ENCODE assay signal across 27 cellular contexts in genomic region chr6:137016366-137016765, GRCh38. TPM values are rescaled to one million over a fixed set of nuclear protein-coding genes. Genes with fewer than 3 reads are reported as not detected.
DNase-seq lines count a peak whose midpoint lies in the region; ATAC-seq and TF ChIP-seq lines count a peak whose summit lies in the region.
"Had no signal": no experiment of that assay in that cellular context is flagged by ENCODE, and none has a peak within 500 bp of the region (broad histone marks: within the 10 kb centered on the region; RNA-seq: fewer than 3 reads in every experiment).

No MANE protein-coding gene starts in this region.

- H3K36me3 Mint-ChIP-seq in nephron (ENCODE audit: low read depth), result no peaks in the 10 kb centered on the region
- no peaks in the 10 kb centered on the region for H3K36me3 Mint-ChIP-seq in stimulated activated effector memory CD8-positive, alpha-beta T cell treated with anti-CD3 and anti-CD28 coated beads, Interleukin-12 subunit alpha, Interleukin-12 subunit beta, amount 100 ng/mL, for 72 hours
- H3K36me3 Mint-ChIP-seq in activated CD8-positive, alpha-beta memory T cell treated with anti-CD3 and anti-CD28 coated beads, Interleukin-2, amount 10 ng/mL, durations not matched to agents 7 days and 5 days, result no peaks in the 10 kb centered on the region
- H3K36me3 Mint-ChIP-seq: neural progenitor cell; stimulated activated memory B cell treated with anti-CD40 and anti-IgM and Interleukin-4, amounts not matched to agents 10 μg/mL and 1 μg/mL and 100 μg/mL, for 72 hours had no signal

- no peak for ATAC-seq in stimulated activated effector memory CD8-positive, alpha-beta T cell treated with anti-CD3 and anti-CD28 coated beads, Interleukin-12 subunit alpha, Interleukin-12 subunit beta, amount 100 ng/mL, for 72 hours
- no peak for ATAC-seq in HG03045 (IDR thresholded peaks at IDR 0.05; ENCODE audit: unreplicated experiment)
- no peak for ATAC-seq in activated CD8-positive, alpha-beta memory T cell treated with anti-CD3 and anti-CD28 coated beads, Interleukin-2, amount 10 ng/mL, durations not matched to agents 7 days and 5 days
- ATAC-seq: activated T-helper 17 cell treated with anti-CD3 and anti-CD28 coated beads, Interleukin-2, amount 50 U/mL, for 72 hours; lower lobe of right lung; right cardiac atrium; stimulated activated memory B cell treated with anti-CD40 and anti-IgM and Interleukin-4, amounts not matched to agents 10 μg/mL and 1 μg/mL and 100 μg/mL, for 72 hours had no signal

- no peaks in the 10 kb centered on the region for H3K9me3 Mint-ChIP-seq in nephron
- H3K9me3 Mint-ChIP-seq in stimulated activated effector memory CD8-positive, alpha-beta T cell treated with anti-CD3 and anti-CD28 coated beads, Interleukin-12 subunit alpha, Interleukin-12 subunit beta, amount 100 ng/mL, for 72 hours, result no peaks in the 10 kb centered on the region
- H3K9me3 Mint-ChIP-seq in activated CD8-positive, alpha-beta memory T cell treated with anti-CD3 and anti-CD28 coated beads, Interleukin-2, amount 10 ng/mL, durations not matched to agents 7 days and 5 days (ENCODE audit: low read depth), result no peaks in the 10 kb centered on the region
- H3K9me3 Mint-ChIP-seq: activated T-helper 17 cell treated with anti-CD3 and anti-CD28 coated beads, Interleukin-2, amount 50 U/mL, for 72 hours; neural progenitor cell had no signal

- peak overlapping the region; percentile 48 to 87 (median 75) for H3K27ac Mint-ChIP-seq in nephron
- no peak overlapping the region for H3K27ac Mint-ChIP-seq in stimulated activated effector memory CD8-positive, alpha-beta T cell treated with anti-CD3 and anti-CD28 coated beads, Interleukin-12 subunit alpha, Interleukin-12 subunit beta, amount 100 ng/mL, for 72 hours
- no peak overlapping the region for H3K27ac Mint-ChIP-seq in activated CD8-positive, alpha-beta memory T cell treated with anti-CD3 and anti-CD28 coated beads, Interleukin-2, amount 10 ng/mL, durations not matched to agents 7 days and 5 days
- H3K27ac Mint-ChIP-seq: activated T-helper 17 cell treated with anti-CD3 and anti-CD28 coated beads, Interleukin-2, amount 50 U/mL, for 72 hours; neural progenitor cell; stimulated activated memory B cell treated with anti-CD40 and anti-IgM and Interleukin-4, amounts not matched to agents 10 μg/mL and 1 μg/mL and 100 μg/mL, for 72 hours had no signal

- CTCF ChIA-PET in activated CD8-positive, alpha-beta memory T cell treated with anti-CD3 and anti-CD28 coated beads, Interleukin-2, amount 10 ng/mL, durations not matched to agents 7 days and 5 days (lab: Charles Lee), result interaction anchor here (0.6 kb wide), 2 partner anchors 101 to 142 kb away, joined by 3 to 4 read pairs; no protein-coding TSS in a partner anchor

- peak overlapping the region in 1 of 3 experiments; percentile 43 for H3K4me3 Mint-ChIP-seq in nephron
- H3K4me3 Mint-ChIP-seq in stimulated activated effector memory CD8-positive, alpha-beta T cell treated with anti-CD3 and anti-CD28 coated beads, Interleukin-12 subunit alpha, Interleukin-12 subunit beta, amount 100 ng/mL, for 72 hours, result no peak overlapping the region
- no peak overlapping the region for H3K4me3 Mint-ChIP-seq in activated CD8-positive, alpha-beta memory T cell treated with anti-CD3 and anti-CD28 coated beads, Interleukin-2, amount 10 ng/mL, durations not matched to agents 7 days and 5 days
- H3K4me3 Mint-ChIP-seq: activated T-helper 17 cell treated with anti-CD3 and anti-CD28 coated beads, Interleukin-2, amount 50 U/mL, for 72 hours; neural progenitor cell; stimulated activated memory B cell treated with anti-CD40 and anti-IgM and Interleukin-4, amounts not matched to agents 10 μg/mL and 1 μg/mL and 100 μg/mL, for 72 hours had no signal

- H3K27me3 Mint-ChIP-seq in nephron (ENCODE audit: low read depth), result no peaks in the 10 kb centered on the region
- H3K27me3 Mint-ChIP-seq in activated CD8-positive, alpha-beta memory T cell treated with anti-CD3 and anti-CD28 coated beads, Interleukin-2, amount 10 ng/mL, durations not matched to agents 7 days and 5 days, result peaks cover 76% of the 10 kb centered on the region

- TF ChIP-seq CTCF in choroid plexus epithelial cell (conservative IDR thresholded peaks at IDR 0.05; ENCODE audit: low read depth, low read length) (no peak), nephron (IDR thresholded peaks at IDR 0.05; ENCODE audit: unreplicated experiment in 3 of 3) (no peak)

- peaks cover 39% of the 10 kb centered on the region for H3K4me1 Mint-ChIP-seq in nephron
- no peaks in the 10 kb centered on the region for H3K4me1 Mint-ChIP-seq in stimulated activated effector memory CD8-positive, alpha-beta T cell treated with anti-CD3 and anti-CD28 coated beads, Interleukin-12 subunit alpha, Interleukin-12 subunit beta, amount 100 ng/mL, for 72 hours
- H3K4me1 Mint-ChIP-seq in activated CD8-positive, alpha-beta memory T cell treated with anti-CD3 and anti-CD28 coated beads, Interleukin-2, amount 10 ng/mL, durations not matched to agents 7 days and 5 days, result no peaks in the 10 kb centered on the region
- H3K4me1 Mint-ChIP-seq: activated T-helper 17 cell treated with anti-CD3 and anti-CD28 coated beads, Interleukin-2, amount 50 U/mL, for 72 hours; neural progenitor cell; stimulated activated memory B cell treated with anti-CD40 and anti-IgM and Interleukin-4, amounts not matched to agents 10 μg/mL and 1 μg/mL and 100 μg/mL, for 72 hours had no signal

- H3K4me3 ChIP-seq in choroid plexus epithelial cell (ENCODE audit: low read depth, low read length), result no peak overlapping the region
- H3K4me3 ChIP-seq: GM23248, lower lobe of right lung, neural progenitor cell, Peyer's patch, upper lobe of left lung had no signal

- DNase-seq in EH (ENCODE audit: low read depth) (peak; percentile 61), LHCN-M2 (ENCODE audit: low read depth) (peak; percentile 88), choroid plexus epithelial cell (ENCODE audit: low read depth) (peak; percentile 23), T-helper 2 cell (no peak)
- DNase-seq in stimulated activated effector memory CD8-positive, alpha-beta T cell treated with anti-CD3 and anti-CD28 coated beads, Interleukin-12 subunit alpha, Interleukin-12 subunit beta, amount 100 ng/mL, for 72 hours (ENCODE audit: low spot score in 2 of 2), result no peak
- no peak for DNase-seq in activated CD8-positive, alpha-beta memory T cell treated with anti-CD3 and anti-CD28 coated beads, Interleukin-2, amount 10 ng/mL, durations not matched to agents 7 days and 5 days
- DNase-seq: activated CD4-positive, alpha-beta T cell treated with anti-CD3 and anti-CD28 coated beads, Interleukin-2, amount 50 U/mL, for 48 hours; activated CD8-positive, alpha-beta memory T cell treated with anti-CD3 and anti-CD28 coated beads, Interleukin-2, amount 50 U/mL, for 4 hours; activated naive CD4-positive, alpha-beta T cell treated with anti-CD3 and anti-CD28 coated beads, Interleukin-2, amount 50 U/mL, for 16 hours; amygdala; C1 segment of cervical spinal cord; COR-L47; DND-41; GM23248; lower lobe of right lung; NCI-H1930; Peyer's patch; right cardiac atrium; stimulated activated CD4-positive, alpha-beta T cell treated with anti-CD3 and anti-CD28 coated beads, Interleukin-4, amount 100 ng/mL, for 24 hours; upper lobe of left lung had no signal

RNA-seq across cellular contexts. Expression of gene IL20RA, which starts 28.4 kb away (rescaled TPM):
- total RNA-seq in LHCN-M2 (2014; rRNA removed), result 0.11 TPM in 1 of 2 replicates, not detected in the other
- polyA plus RNA-seq in LHCN-M2 (2012), result 0.24 TPM
- total RNA-seq in activated CD8-positive, alpha-beta memory T cell treated with anti-CD3 and anti-CD28 coated beads, Interleukin-2, amount 10 ng/mL, durations not matched to agents 7 days and 5 days, result not detected
- total RNA-seq: endothelial cell of umbilical vein; GM23248; T-helper 1 cell treated with Interleukin-12 subunit alpha and Interleukin-12 subunit beta and Interleukin-4 antibody, amounts not matched to agents 30 ng/mL and 1 ng/mL, for 36 hours had no signal
- polyA plus RNA-seq: endothelial cell of umbilical vein, GM23248 had no signal

Comparison
In these comparisons a context has a peak if more than half of its experiments do, and no peak if none do; other contexts are left out.
1. DNase-seq: peak in EH (single experiment), LHCN-M2 (single experiment) and choroid plexus epithelial cell (single experiment); none in stimulated activated effector memory CD8-positive, alpha-beta T cell treated with anti-CD3 and anti-CD28 coated beads, Interleukin-12 subunit alpha, Interleukin-12 subunit beta, amount 100 ng/mL, for 72 hours (0 of 2), activated CD8-positive, alpha-beta memory T cell treated with anti-CD3 and anti-CD28 coated beads, Interleukin-2, amount 10 ng/mL, durations not matched to agents 7 days and 5 days (single experiment) and T-helper 2 cell (0 of 5).
2. H3K27ac Mint-ChIP-seq: peak in nephron (3 of 3); none in stimulated activated effector memory CD8-positive, alpha-beta T cell treated with anti-CD3 and anti-CD28 coated beads, Interleukin-12 subunit alpha, Interleukin-12 subunit beta, amount 100 ng/mL, for 72 hours (single experiment) and activated CD8-positive, alpha-beta memory T cell treated with anti-CD3 and anti-CD28 coated beads, Interleukin-2, amount 10 ng/mL, durations not matched to agents 7 days and 5 days (single experiment).